In genomic region chr3:168859143-168859542, GRCh38 we compare ENCODE assay signal across 1 cellular context.
A peak's percentile ranks its signal among the peaks of the same experiment; 100 is the strongest.
TF ChIP-seq lines count a peak whose summit lies in the region.

No MANE protein-coding gene starts in this region.

TF ChIP-seq in HepG2, 621 proteins besides CTCF, POLR2A, EP300 and RAD21 (continued from another document and continues in another):
- TF ChIP-seq ZNF44 (CRISPR knock-in tag; IDR thresholded peaks at IDR 0.05) (no peak), SCMH1 (CRISPR knock-in tag; IDR thresholded peaks at IDR 0.05; ENCODE audit: borderline replicate concordance) (no peak), YEATS2 (CRISPR knock-in tag; IDR thresholded peaks at IDR 0.05; ENCODE audit: borderline replicate concordance) (no peak), HNF1A (IDR thresholded peaks at IDR 0.05; ENCODE audit: low read depth) (peak; percentile 92), HNF1A (CRISPR knock-in tag; IDR thresholded peaks at IDR 0.05; ENCODE audit: borderline replicate concordance) (peak; percentile 97), NCOA2 (CRISPR knock-in tag; IDR thresholded peaks at IDR 0.05) (peak; percentile 96), ZNF414 (CRISPR knock-in tag; IDR thresholded peaks at IDR 0.05) (no peak), ZNF761 (CRISPR knock-in tag; conservative IDR thresholded peaks at IDR 0.05) (no peak), ATRX (CRISPR knock-in tag; IDR thresholded peaks at IDR 0.05; ENCODE audit: borderline replicate concordance) (no peak), SIX1 (CRISPR knock-in tag; IDR thresholded peaks at IDR 0.05; ENCODE audit: borderline replicate concordance) (no peak), PITX1 (CRISPR knock-in tag; IDR thresholded peaks at IDR 0.05) (0 out of 2 replicates have a peak, but pooled peaks have one; percentile 21), ZNF317 (CRISPR knock-in tag; IDR thresholded peaks at IDR 0.05) (peak; percentile 93), DNMT3B (CRISPR knock-in tag; conservative IDR thresholded peaks at IDR 0.05) (no peak), XRCC5 (optimal IDR thresholded peaks at IDR 0.05; ENCODE audit: low read length) (no peak), REL (CRISPR knock-in tag; conservative IDR thresholded peaks at IDR 0.05) (no peak), MED13 (CRISPR knock-in tag; IDR thresholded peaks at IDR 0.05) (peak; percentile 94; the same call in 1 of the 2 replicates), ZNF17 (CRISPR knock-in tag; IDR thresholded peaks at IDR 0.05) (no peak), ZNF513 (CRISPR knock-in tag; conservative IDR thresholded peaks at IDR 0.05) (no peak), FOSL1 (CRISPR knock-in tag; IDR thresholded peaks at IDR 0.05; ENCODE audit: borderline replicate concordance) (no peak; the same call in 1 of the 2 replicates), TRIM22 (IDR thresholded peaks at IDR 0.05) (no peak), FOXO1 (CRISPR knock-in tag; IDR thresholded peaks at IDR 0.05) (no peak; the same call in none of the 2 replicates), ZFP41 (CRISPR knock-in tag; IDR thresholded peaks at IDR 0.05; ENCODE audit: borderline replicate concordance) (no peak), JDP2 (CRISPR knock-in tag; IDR thresholded peaks at IDR 0.05; ENCODE audit: borderline replicate concordance) (no peak), ZNF530 (CRISPR knock-in tag; IDR thresholded peaks at IDR 0.05; ENCODE audit: low read depth) (no peak), ZNF7 (CRISPR knock-in tag; IDR thresholded peaks at IDR 0.05) (no peak), TFDP2 (CRISPR knock-in tag; IDR thresholded peaks at IDR 0.05) (no peak), MYPOP (CRISPR knock-in tag; IDR thresholded peaks at IDR 0.05) (no peak), SPEN (CRISPR knock-in tag; IDR thresholded peaks at IDR 0.05; ENCODE audit: low read depth) (no peak), GLMP (CRISPR knock-in tag; IDR thresholded peaks at IDR 0.05; ENCODE audit: borderline replicate concordance) (no peak), CEBPG (CRISPR knock-in tag; IDR thresholded peaks at IDR 0.05) (peak; percentile 64), KLF12 (CRISPR knock-in tag; IDR thresholded peaks at IDR 0.05; ENCODE audit: borderline replicate concordance) (no peak), THRA (CRISPR knock-in tag; IDR thresholded peaks at IDR 0.05; ENCODE audit: borderline replicate concordance) (peak; percentile 43; the same call in 1 of the 2 replicates), ZNF33A (CRISPR knock-in tag; IDR thresholded peaks at IDR 0.05; ENCODE audit: borderline replicate concordance) (no peak), E2F2 (CRISPR knock-in tag; IDR thresholded peaks at IDR 0.05; ENCODE audit: borderline replicate concordance) (no peak), ZBTB44 (CRISPR knock-in tag; IDR thresholded peaks at IDR 0.05) (no peak), ZNF569 (CRISPR knock-in tag; IDR thresholded peaks at IDR 0.05; ENCODE audit: borderline replicate concordance) (no peak), ZFP36L1 (CRISPR knock-in tag; IDR thresholded peaks at IDR 0.05) (no peak), FUBP1 (CRISPR knock-in tag; IDR thresholded peaks at IDR 0.05; ENCODE audit: borderline replicate concordance) (no peak), NCOR1 (IDR thresholded peaks at IDR 0.05; ENCODE audit: borderline replicate concordance, low read length) (no peak), CEBPB (IDR thresholded peaks at IDR 0.05; ENCODE audit: borderline replicate concordance, low read depth, low read length) (no peak), SKIL (CRISPR knock-in tag; IDR thresholded peaks at IDR 0.05; ENCODE audit: borderline replicate concordance) (no peak), IKZF4 (CRISPR knock-in tag; IDR thresholded peaks at IDR 0.05; ENCODE audit: borderline replicate concordance, low read depth, not compliant biosample characterization) (no peak)
